ENCODE assay signal across 3 cellular contexts in the genomic region with DNA sequence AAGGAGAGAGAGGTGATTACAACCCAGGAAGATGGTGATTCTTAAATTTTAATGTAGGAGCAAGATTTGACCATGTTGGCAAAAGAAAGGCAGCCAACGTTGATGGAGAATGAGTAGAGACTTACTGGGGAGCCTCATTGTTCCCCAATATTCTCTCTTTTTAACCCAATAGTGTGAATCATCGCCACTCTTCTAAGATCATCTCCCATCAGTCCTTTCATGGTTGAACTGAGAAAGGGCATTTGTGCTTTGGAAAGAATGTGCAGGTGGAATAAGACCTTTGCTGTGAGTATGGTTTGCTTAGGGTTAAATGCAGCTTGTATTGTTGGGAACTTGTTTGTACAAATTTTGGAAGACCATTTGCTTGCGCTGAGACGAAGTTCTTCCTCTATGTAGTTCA.
"Had no signal": no experiment of that assay in that cellular context is flagged by ENCODE, and none has a peak within 500 bp of the region (broad histone marks: within the 10 kb centered on the region; RNA-seq: fewer than 3 reads in every experiment).

No MANE protein-coding gene starts in this region.

- ATAC-seq: GM12878 had no signal

- H3K4me3 ChIP-seq: GM12878 had no signal

- DNase-seq: GDM1, GF-D8 had no signal
